In genomic region chr1:29379438-29380073, GRCh38 we compare ENCODE assay signal across 8 cellular contexts.
A peak's percentile ranks its signal among the peaks of the same experiment; 100 is the strongest.
DNase-seq lines count a peak whose midpoint lies in the region; ATAC-seq and TF ChIP-seq lines count a peak whose summit lies in the region.

No MANE protein-coding gene starts in this region.

- intact Hi-C loops in natural killer cell (cut with micrococcal nuclease) = no loop called here
- intact Hi-C loops in thyroid gland (cut with DNase I) = no loop called here
- intact Hi-C loops in uterus (cut with DNase I; ENCODE audit: low total_unique reads) = no loop called here

- H3K27ac ChIP-seq in RWPE1 (no peak overlapping the region), thyroid gland (no peak overlapping the region), uterus (no peak overlapping the region)

- 25 to 26% methylated on average over 7 of the region's 7 CpGs for WGBS in thyroid gland, 2 donors

- TF ChIP-seq POLR2A in thyroid gland (IDR thresholded peaks at IDR 0.05) (no peak), uterus (IDR thresholded peaks at IDR 0.05) (no peak)

- peaks cover 22 to 36% of the 10 kb centered on the region in 2 donors for H3K27me3 Mint-ChIP-seq in natural killer cell (ENCODE audit: low read depth in 2 of 2)

- no peak for ATAC-seq in natural killer cell

- CTCF ChIA-PET in RWPE1 (lab: Yijun Ruan, JAX) = no interaction called here

- peaks cover 16% of the 10 kb centered on the region for H3K9me3 ChIP-seq in HAP-1
- no peaks in the 10 kb centered on the region for H3K9me3 ChIP-seq in thyroid gland
- peaks cover 0 to 11% of the 10 kb centered on the region in 2 donors for H3K9me3 ChIP-seq in uterus

- no peak overlapping the region for H3K27ac Mint-ChIP-seq in natural killer cell

- no peak overlapping the region for H3K4me3 ChIP-seq in HAP-1
- H3K4me3 ChIP-seq in thyroid gland (replicated peaks in 1 of 3) = no peak overlapping the region
- no peak overlapping the region for H3K4me3 ChIP-seq in uterus

- POLR2A ChIA-PET in RWPE1 (lab: Yijun Ruan, JAX; ENCODE audit: low non-redundant PET) = no interaction called here

- H3K27me3 ChIP-seq in HAP-1 (ENCODE audit: low read depth) (no peaks in the 10 kb centered on the region), thyroid gland (no peaks in the 10 kb centered on the region), uterus (no peaks in the 10 kb centered on the region)

- DNase-seq in COLO829 (ENCODE audit: low spot score) (peak; percentile 39), HAP-1 (ENCODE audit: low spot score in 2 of 2) (peak; percentile 44 to 62), RWPE1 (ENCODE audit: low spot score) (no peak), iPS DF 4.7 (ENCODE audit: extremely low read depth, low spot score) (peak; percentile 69), natural killer cell (no peak), thyroid gland (no peak), HuH-7.5 (ENCODE audit: low spot score) (no peak), uterus (no peak)

- H3K36me3 Mint-ChIP-seq in natural killer cell = peaks cover 14% of the 10 kb centered on the region

- in situ Hi-C loops in HAP-1 (cut with MboI; ENCODE audit: low sequenced_read_pairs) = loop anchor here (25.0 kb wide), 1 partner anchor 708 kb away; no protein-coding TSS in a partner anchor

- H3K9me3 Mint-ChIP-seq in natural killer cell = peaks cover 7 to 11% of the 10 kb centered on the region in 2 donors

- no peak overlapping the region for H3K4me3 Mint-ChIP-seq in natural killer cell

- TF ChIP-seq CTCF in RWPE1 (conservative IDR thresholded peaks at IDR 0.05; ENCODE audit: low read depth) = peak; percentile 49
- no peak for TF ChIP-seq CTCF in natural killer cell (IDR thresholded peaks at IDR 0.05)
- TF ChIP-seq CTCF in thyroid gland (IDR thresholded peaks at IDR 0.05) = peak in 2 of 6 experiments; percentile 11 to 18
- no peak for TF ChIP-seq CTCF in uterus (IDR thresholded peaks at IDR 0.05)

- H3K36me3 ChIP-seq in HAP-1 (replicated peaks) (no peaks in the 10 kb centered on the region), thyroid gland (no peaks in the 10 kb centered on the region), uterus (no peaks in the 10 kb centered on the region)

- H3K4me1 ChIP-seq in HAP-1 (no peaks in the 10 kb centered on the region), thyroid gland (no peaks in the 10 kb centered on the region), uterus (no peaks in the 10 kb centered on the region)

- H3K4me1 Mint-ChIP-seq in natural killer cell = no peaks in the 10 kb centered on the region

Comparison
In these comparisons a context has a peak if more than half of its experiments do, and no peak if none do; other contexts are left out.
1. DNase-seq: peak in COLO829 (single experiment), HAP-1 (2 of 2) and iPS DF 4.7 (single experiment); none in RWPE1 (single experiment), natural killer cell (single experiment), thyroid gland (0 of 2), HuH-7.5 (single experiment) and uterus (0 of 2).